ENCODE assay signal across 23 cellular contexts in genomic region chr10:84765656-84766055, GRCh38.
"Had no signal": no experiment of that assay in that cellular context is flagged by ENCODE, and none has a peak within 500 bp of the region (broad histone marks: within the 10 kb centered on the region; RNA-seq: fewer than 3 reads in every experiment).

No MANE protein-coding gene starts in this region.

- H3K4me1 ChIP-seq: SJSA1 had no signal

- H3K9me3 ChIP-seq: SJSA1 had no signal

- ATAC-seq: K562 had no signal

- DNase-seq: Kasumi-1, MM.1S, NCI-H1092 treated with DMSO at 0.1 percent for 48 hours, NCI-H1436, NCI-H187, NCI-H2029, NCI-H2081 treated with DMSO at 0.1 percent for 48 hours, NCI-H2171, NCI-H226, NCI-H446, NCI-H510A, NCI-H524 treated with DMSO at 0.1 percent for 48 hours, NCI-H69, NCI-H774, Right ventricle myocardium superior, RPMI8226, SIG-M5 had no signal

- H3K4me2 ChIP-seq: KMS-11 had no signal

- H3K27ac Mint-ChIP-seq: IgD-negative memory B cell had no signal

- H3K9ac ChIP-seq: KMS-11 had no signal

- FAIRE-seq: K562, RCC 7860 had no signal

- H3K4me3 ChIP-seq: K562, SJSA1, SK-N-MC had no signal

- H3K36me3 Mint-ChIP-seq: IgD-negative memory B cell had no signal

- H3K27me3 ChIP-seq: SJSA1 had no signal

- H3K4me1 Mint-ChIP-seq: IgD-negative memory B cell had no signal

- H3K27ac ChIP-seq: KMS-11, SJSA1, SK-N-MC had no signal

- H3K4me3 Mint-ChIP-seq: IgD-negative memory B cell had no signal

- H3K36me3 ChIP-seq: SJSA1 had no signal
